8 cellular contexts compared by ENCODE assay signal in the genomic region with DNA sequence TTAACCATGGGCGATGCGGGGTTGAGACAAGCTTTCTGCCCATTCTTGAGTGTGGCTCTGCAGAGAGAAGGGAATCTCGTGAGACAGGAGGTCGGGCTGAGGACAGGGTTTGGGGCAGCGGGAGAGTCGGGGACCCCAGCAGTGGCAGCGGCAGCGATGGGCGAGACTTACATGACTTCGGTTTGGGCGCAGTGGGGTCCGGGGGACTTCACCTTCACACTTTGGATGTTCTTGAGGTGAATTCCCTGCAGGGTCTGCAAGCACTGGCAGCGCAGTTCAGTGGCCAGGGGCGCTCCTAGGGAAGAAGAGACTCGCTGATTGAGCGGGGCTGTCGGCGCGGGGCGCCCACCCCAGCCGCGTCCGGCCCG. TPM values are rescaled to one million over a fixed set of nuclear protein-coding genes. Genes with fewer than 3 reads are reported as not detected.
DNase-seq lines count a peak whose midpoint lies in the region; ATAC-seq, FAIRE-seq and TF ChIP-seq lines count a peak whose summit lies in the region.

No MANE protein-coding gene starts in this region.

- peak in 1 of 2 experiments; percentile 20; a peak in 1 of 5 replicates for TF ChIP-seq RAD21 in A549 (conservative IDR thresholded peaks at IDR 0.05 in 1 of 2, IDR thresholded peaks at IDR 0.05 in 1 of 2)

- no peak for TF ChIP-seq POLR2A in A549 (IDR thresholded peaks at IDR 0.05; ENCODE audit: low read length)

- POLR2A ChIA-PET in A549 (lab: Yijun Ruan, JAX) = interaction anchor here (0.8 to 4.1 kb wide), 13 partner anchors 11 to 415 kb away, joined by 3 to 129 read pairs (median 11); a partner anchor contains a TSS

- H3K4me3 ChIP-seq in A549 (peak overlapping the region; percentile 85), mononuclear cell (ENCODE audit: low read length) (peak overlapping the region; percentile 38)

- no peaks in the 10 kb centered on the region for H3K9me3 ChIP-seq in A549
- no peaks in the 10 kb centered on the region for H3K9me3 ChIP-seq in mononuclear cell (ENCODE audit: low read depth, low read length)

- 0% methylated on average over 12 of the region's 24 CpGs for WGBS in A549 (ENCODE audit: missing lambda C conversion rate)

- CTCF ChIA-PET in A549 (lab: Yijun Ruan, JAX) = interaction anchor here (0.7 to 7.7 kb wide), 15 partner anchors 11 to 436 kb away, joined by 3 to 40 read pairs (median 4); a partner anchor contains a TSS

- FAIRE-seq in A549 (lab: Jason Lieb, UNC) = no peak

- TF ChIP-seq CTCF in A549 (IDR thresholded peaks at IDR 0.05) = no peak; the same call in 2 of the 3 replicates

- H3K4me2 ChIP-seq in A549 = peak overlapping the region; percentile 93

- peak in 1 of 2 experiments; percentile 1; a peak in 2 of 6 replicates for ATAC-seq in A549
- no peak for ATAC-seq in GM21526 (IDR thresholded peaks at IDR 0.05; ENCODE audit: low FRiP score, unreplicated experiment)
- ATAC-seq in GM18517 (IDR thresholded peaks at IDR 0.05; ENCODE audit: unreplicated experiment) = no peak

- TF ChIP-seq EP300 in A549 (IDR thresholded peaks at IDR 0.05) = no peak

- peak overlapping the region; percentile 96 to 99 for H3K27ac ChIP-seq in A549

- no peak for DNase-seq in A549 (ENCODE audit: low read depth in 1 of 2, low spot score in 1 of 2)
- DNase-seq in HK-2 (ENCODE audit: unreplicated experiment) = peak; percentile 48
- DNase-seq in dermis blood vessel endothelial cell = peak; percentile 21
- DNase-seq in RPMI8226 = no peak
- DNase-seq in NCI-H1436 (lab: John Stamatoyannopoulos, UW) = no peak

- H3K27me3 ChIP-seq in mononuclear cell (ENCODE audit: insufficient read depth, low read length) = peaks cover 36% of the 10 kb centered on the region

- H3K4me1 ChIP-seq in A549 = peaks cover 50% of the 10 kb centered on the region
- peaks cover 27% of the 10 kb centered on the region for H3K4me1 ChIP-seq in mononuclear cell (ENCODE audit: insufficient read depth, low read length)

TF ChIP-seq in A549, 52 proteins besides CTCF, POLR2A, EP300 and RAD21:
- TF ChIP-seq RCOR1 (IDR thresholded peaks at IDR 0.05; ENCODE audit: low read depth, low read length) (no peak), JUN (IDR thresholded peaks at IDR 0.05) (peak in 1 of 2 experiments; percentile 80; a peak in 2 of 5 replicates), SREBF2 (IDR thresholded peaks at IDR 0.05) (no peak), ESRRA (IDR thresholded peaks at IDR 0.05; ENCODE audit: borderline replicate concordance, low read length) (no peak), RARB (CRISPR knock-in tag; IDR thresholded peaks at IDR 0.05) (no peak)
- TF ChIP-seq, protein P1, sequence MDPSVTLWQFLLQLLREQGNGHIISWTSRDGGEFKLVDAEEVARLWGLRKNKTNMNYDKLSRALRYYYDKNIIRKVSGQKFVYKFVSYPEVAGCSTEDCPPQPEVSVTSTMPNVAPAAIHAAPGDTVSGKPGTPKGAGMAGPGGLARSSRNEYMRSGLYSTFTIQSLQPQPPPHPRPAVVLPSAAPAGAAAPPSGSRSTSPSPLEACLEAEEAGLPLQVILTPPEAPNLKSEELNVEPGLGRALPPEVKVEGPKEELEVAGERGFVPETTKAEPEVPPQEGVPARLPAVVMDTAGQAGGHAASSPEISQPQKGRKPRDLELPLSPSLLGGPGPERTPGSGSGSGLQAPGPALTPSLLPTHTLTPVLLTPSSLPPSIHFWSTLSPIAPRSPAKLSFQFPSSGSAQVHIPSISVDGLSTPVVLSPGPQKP (IDR thresholded peaks at IDR 0.05; ENCODE audit: low read depth, low read length) = no peak
- TF ChIP-seq, protein P2, sequence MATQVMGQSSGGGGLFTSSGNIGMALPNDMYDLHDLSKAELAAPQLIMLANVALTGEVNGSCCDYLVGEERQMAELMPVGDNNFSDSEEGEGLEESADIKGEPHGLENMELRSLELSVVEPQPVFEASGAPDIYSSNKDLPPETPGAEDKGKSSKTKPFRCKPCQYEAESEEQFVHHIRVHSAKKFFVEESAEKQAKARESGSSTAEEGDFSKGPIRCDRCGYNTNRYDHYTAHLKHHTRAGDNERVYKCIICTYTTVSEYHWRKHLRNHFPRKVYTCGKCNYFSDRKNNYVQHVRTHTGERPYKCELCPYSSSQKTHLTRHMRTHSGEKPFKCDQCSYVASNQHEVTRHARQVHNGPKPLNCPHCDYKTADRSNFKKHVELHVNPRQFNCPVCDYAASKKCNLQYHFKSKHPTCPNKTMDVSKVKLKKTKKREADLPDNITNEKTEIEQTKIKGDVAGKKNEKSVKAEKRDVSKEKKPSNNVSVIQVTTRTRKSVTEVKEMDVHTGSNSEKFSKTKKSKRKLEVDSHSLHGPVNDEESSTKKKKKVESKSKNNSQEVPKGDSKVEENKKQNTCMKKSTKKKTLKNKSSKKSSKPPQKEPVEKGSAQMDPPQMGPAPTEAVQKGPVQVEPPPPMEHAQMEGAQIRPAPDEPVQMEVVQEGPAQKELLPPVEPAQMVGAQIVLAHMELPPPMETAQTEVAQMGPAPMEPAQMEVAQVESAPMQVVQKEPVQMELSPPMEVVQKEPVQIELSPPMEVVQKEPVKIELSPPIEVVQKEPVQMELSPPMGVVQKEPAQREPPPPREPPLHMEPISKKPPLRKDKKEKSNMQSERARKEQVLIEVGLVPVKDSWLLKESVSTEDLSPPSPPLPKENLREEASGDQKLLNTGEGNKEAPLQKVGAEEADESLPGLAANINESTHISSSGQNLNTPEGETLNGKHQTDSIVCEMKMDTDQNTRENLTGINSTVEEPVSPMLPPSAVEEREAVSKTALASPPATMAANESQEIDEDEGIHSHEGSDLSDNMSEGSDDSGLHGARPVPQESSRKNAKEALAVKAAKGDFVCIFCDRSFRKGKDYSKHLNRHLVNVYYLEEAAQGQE (IDR thresholded peaks at IDR 0.05) = peak; percentile 41; the same call in 1 of the 2 replicates
TF ChIP-seq in A549: peak in this region for 2.

RNA-seq across cellular contexts. Expression of a gene that starts 0.4 kb away (rescaled TPM):
- polyA plus RNA-seq in A549 (2011; rRNA removed) (59.5 and 122 TPM in 2 replicates), A549 (2017; fragmentation: RNase III; extraction: RNeasy Plus Mini Kit Qiagen cat#74134 plus additional on column Dnase treatment) (9.3 to 10.6 TPM (median 9.4 TPM) in 3 replicates)
- 75.6 and 94.7 TPM in 2 replicates for polyA plus RNA-seq in A549 (2012; cell fraction: cytosol; rRNA removed)
- polyA plus RNA-seq in A549 (2012; cell fraction: nucleus; rRNA removed) = 202 and 263 TPM in 2 replicates
- polyA minus RNA-seq in A549 (2011; rRNA and poly(A)+ RNA removed) = 17.2 and 37.1 TPM in 2 replicates
- total RNA-seq in dermis blood vessel endothelial cell (1.2 and 5.6 TPM in 2 replicates), mononuclear cell (264 TPM)

RNA-seq across cellular contexts. Expression of a gene that starts 59.3 kb away (rescaled TPM):
- polyA plus RNA-seq in A549 (2011; rRNA removed) (13.9 and 19.3 TPM in 2 replicates), A549 (2017; fragmentation: RNase III; extraction: RNeasy Plus Mini Kit Qiagen cat#74134 plus additional on column Dnase treatment) (6.3 to 9.0 TPM (median 8.5 TPM) in 3 replicates)
- 4.4 TPM in 2 replicates for polyA plus RNA-seq in A549 (2012; cell fraction: cytosol; rRNA removed)
- polyA plus RNA-seq in A549 (2012; cell fraction: nucleus; rRNA removed) = 2.8 and 4.1 TPM in 2 replicates
- 9.5 and 10.2 TPM in 2 replicates for polyA minus RNA-seq in A549 (2011; rRNA and poly(A)+ RNA removed)
- total RNA-seq in dermis blood vessel endothelial cell (19.8 and 33.5 TPM in 2 replicates), mononuclear cell (20.1 TPM)

Comparison
In these comparisons a context has a peak if more than half of its experiments do, and no peak if none do; other contexts are left out.
1. DNase-seq: peak in HK-2 (single experiment) and dermis blood vessel endothelial cell (single experiment); none in A549 (0 of 2), RPMI8226 (single experiment) and NCI-H1436 (single experiment).
2. RNA of a gene that starts 0.4 kb away (total RNA-seq): 264 TPM in mononuclear cell (single experiment); 1.2 to 5.6 TPM in dermis blood vessel endothelial cell; every median in the first group is over 10 times any median in the second.